In genomic region chr9:113621309-113621791, GRCh38 we compare ENCODE assay signal across 8 cellular contexts.
DNase-seq lines count a peak whose midpoint lies in the region; ATAC-seq and TF ChIP-seq lines count a peak whose summit lies in the region.

No MANE protein-coding gene starts in this region.

- peak overlapping the region; percentile 92 for H3K27ac ChIP-seq in subcutaneous abdominal adipose tissue (ENCODE audit: low read depth, low read length)

- peaks cover 7 to 59% (median 46%) of the 10 kb centered on the region in 5 donors for H3K4me1 ChIP-seq in subcutaneous abdominal adipose tissue (ENCODE audit: control insufficient read depth in 5 of 5, insufficient read depth in 5 of 5, low read length in 5 of 5)
- peaks cover 28% of the 10 kb centered on the region for H3K4me1 ChIP-seq in BE2C

- no peaks in the 10 kb centered on the region for H3K27me3 Mint-ChIP-seq in chondrocyte (ENCODE audit: low read depth)

- H3K36me3 ChIP-seq in subcutaneous abdominal adipose tissue (ENCODE audit: control insufficient read depth in 5 of 5, insufficient read depth in 5 of 5, low read length in 5 of 5) (no peaks in the 10 kb centered on the region), BE2C (no peaks in the 10 kb centered on the region)

- H3K9ac ChIP-seq in subcutaneous abdominal adipose tissue (ENCODE audit: low read length in 5 of 5), result peak overlapping the region in 4 of 5 donors; percentile 34 to 71 (median 54)

- TF ChIP-seq CTCF in chondrocyte (IDR thresholded peaks at IDR 0.05) (no peak), BE2C (IDR thresholded peaks at IDR 0.05; ENCODE audit: low read depth, low read length) (no peak)

- no peaks in the 10 kb centered on the region for H3K9me3 Mint-ChIP-seq in chondrocyte (ENCODE audit: low read depth)

- H3K4me3 Mint-ChIP-seq in chondrocyte (ENCODE audit: unreplicated experiment), result no peak overlapping the region

- H3K4me3 ChIP-seq in subcutaneous abdominal adipose tissue (ENCODE audit: low read depth in 1 of 5, low read length in 5 of 5), result peak overlapping the region in 1 of 5 donors; percentile 61
- no peak overlapping the region for H3K4me3 ChIP-seq in BE2C (ENCODE audit: low read depth, low read length)

- no peaks in the 10 kb centered on the region for H3K36me3 Mint-ChIP-seq in chondrocyte (ENCODE audit: low read depth)

- H3K27me3 ChIP-seq in subcutaneous abdominal adipose tissue (ENCODE audit: control insufficient read depth in 5 of 5, insufficient read depth in 4 of 5, low read length in 5 of 5) (no peaks in the 10 kb centered on the region), BE2C (no peaks in the 10 kb centered on the region)

- peak; percentile 81 for DNase-seq in HT1080 (ENCODE audit: low read depth)
- peak; percentile 94 for DNase-seq in chondrocyte (ENCODE audit: low spot score)
- peak; percentile 24 to 53 for DNase-seq in left colon
- no peak for DNase-seq in stimulated activated CD4-positive, alpha-beta T cell treated with anti-CD3 and anti-CD28 coated beads, Interleukin-2, amount 100 ng/mL, for 48 hours
- DNase-seq in stimulated activated CD4-positive, alpha-beta T cell treated with anti-CD3 and anti-CD28 coated beads, Interleukin-12 subunit alpha, Interleukin-12 subunit beta, amount 100 ng/mL, for 4 hours, result no peak
- DNase-seq in activated CD4-positive, alpha-beta T cell treated with anti-CD3 and anti-CD28 coated beads for 48 hours, result no peak
- DNase-seq in BE2C, result no peak

- no peak for ATAC-seq in left colon

- H3K4me1 Mint-ChIP-seq in chondrocyte (ENCODE audit: low read depth), result peaks cover 72% of the 10 kb centered on the region

- intact Hi-C loops in left colon (cut with DNase I, micrococcal nuclease), result no loop called here

- H3K27ac Mint-ChIP-seq in chondrocyte (ENCODE audit: unreplicated experiment), result peak overlapping the region; percentile 99

- H3K9me3 ChIP-seq in subcutaneous abdominal adipose tissue (ENCODE audit: control insufficient read depth in 5 of 5, low read length in 5 of 5) (no peaks in the 10 kb centered on the region), BE2C (no peaks in the 10 kb centered on the region)

Comparison
In these comparisons a context has a peak if more than half of its experiments do, and no peak if none do; other contexts are left out.
1. DNase-seq: peak in HT1080 (single experiment), chondrocyte (single experiment) and left colon (2 of 2); none in stimulated activated CD4-positive, alpha-beta T cell treated with anti-CD3 and anti-CD28 coated beads, Interleukin-2, amount 100 ng/mL, for 48 hours (0 of 2), stimulated activated CD4-positive, alpha-beta T cell treated with anti-CD3 and anti-CD28 coated beads, Interleukin-12 subunit alpha, Interleukin-12 subunit beta, amount 100 ng/mL, for 4 hours (single experiment), activated CD4-positive, alpha-beta T cell treated with anti-CD3 and anti-CD28 coated beads for 48 hours (single experiment) and BE2C (single experiment).